11 cellular contexts compared by ENCODE assay signal in genomic region chr7:25852995-25853713, GRCh38.
DNase-seq lines count a peak whose midpoint lies in the region; ATAC-seq, FAIRE-seq and TF ChIP-seq lines count a peak whose summit lies in the region.
"Had no signal": no experiment of that assay in that cellular context is flagged by ENCODE, and none has a peak within 500 bp of the region (broad histone marks: within the 10 kb centered on the region; RNA-seq: fewer than 3 reads in every experiment).

No MANE protein-coding gene starts in this region.

- H3K9me3 Mint-ChIP-seq in activated naive CD4-positive, alpha-beta T cell treated with anti-CD3 and anti-CD28 coated beads, Interleukin-2, amount 50 U/mL, for 24 hours = no peaks in the 10 kb centered on the region
- no peaks in the 10 kb centered on the region for H3K9me3 Mint-ChIP-seq in activated naive CD4-positive, alpha-beta T cell treated with anti-CD3 and anti-CD28 coated beads, Interleukin-2, amount 50 U/mL, for 72 hours
- H3K9me3 Mint-ChIP-seq in astrocyte (ENCODE audit: unreplicated experiment) = no peaks in the 10 kb centered on the region

- H3K4me2 ChIP-seq in astrocyte (ENCODE audit: low read length) = peak overlapping the region; percentile 58

- H3K36me3 ChIP-seq in astrocyte (ENCODE audit: insufficient read depth, low read length) = no peaks in the 10 kb centered on the region
- H3K36me3 ChIP-seq in mesodermal cell (ENCODE audit: control insufficient read depth, insufficient read depth, low read length) = no peaks in the 10 kb centered on the region
- no peaks in the 10 kb centered on the region for H3K36me3 ChIP-seq in tibial artery

- no peak overlapping the region for H3K9ac ChIP-seq in astrocyte (ENCODE audit: low read length)

- H3K27ac ChIP-seq in astrocyte (ENCODE audit: low read depth, low read length) (no peak overlapping the region), mesodermal cell (ENCODE audit: low read depth, low read length, severe bottlenecking) (peak overlapping the region; percentile 82), tibial artery (peak overlapping the region; percentile 83 to 93)

- H3K4me1 ChIP-seq in astrocyte (ENCODE audit: insufficient read depth, low read length) (peaks cover 26% of the 10 kb centered on the region), mesodermal cell (ENCODE audit: control insufficient read depth, insufficient read depth, low read length, poor library complexity, severe bottlenecking) (peaks cover 56% of the 10 kb centered on the region), tibial artery (peaks cover 4 to 75% (median 37%) of the 10 kb centered on the region in 4 donors)

- H3K4me3 ChIP-seq in astrocyte (ENCODE audit: insufficient read depth, low read depth, low read length) = no peak overlapping the region
- peak overlapping the region; percentile 38 for H3K4me3 ChIP-seq in mesodermal cell (ENCODE audit: extremely low read depth, insufficient read depth, low read length, poor library complexity, severe bottlenecking)
- no peak overlapping the region for H3K4me3 ChIP-seq in tibial artery

- H2AFZ ChIP-seq in astrocyte (ENCODE audit: low read depth, low read length) = no peak overlapping the region

- H3K27ac Mint-ChIP-seq in activated naive CD4-positive, alpha-beta T cell treated with anti-CD3 and anti-CD28 coated beads, Interleukin-2, amount 50 U/mL, for 24 hours = no peak overlapping the region
- H3K27ac Mint-ChIP-seq in activated naive CD4-positive, alpha-beta T cell treated with anti-CD3 and anti-CD28 coated beads, Interleukin-2, amount 50 U/mL, for 72 hours = peak overlapping the region in 1 of 2 donors; percentile 61
- peak overlapping the region; percentile 91 for H3K27ac Mint-ChIP-seq in astrocyte (ENCODE audit: unreplicated experiment)

- TF ChIP-seq CTCF in astrocyte (IDR thresholded peaks at IDR 0.05; ENCODE audit: insufficient read depth, low read depth, low read length) (no peak), tibial artery (IDR thresholded peaks at IDR 0.05) (no peak)

- intact Hi-C loops in tibial artery (cut with DNase I; ENCODE audit: low total_unique reads) = loop anchor here (1.0 to 5.0 kb wide), 3 partner anchors 288 to 596 kb away; no protein-coding TSS in a partner anchor

- peaks cover 39% of the 10 kb centered on the region for H3K27me3 ChIP-seq in astrocyte (ENCODE audit: insufficient read depth, low read length)
- no peaks in the 10 kb centered on the region for H3K27me3 ChIP-seq in tibial artery

- H3K4me3 Mint-ChIP-seq in activated naive CD4-positive, alpha-beta T cell treated with anti-CD3 and anti-CD28 coated beads, Interleukin-2, amount 50 U/mL, for 24 hours = peak overlapping the region; percentile 52
- peak overlapping the region; percentile 60 for H3K4me3 Mint-ChIP-seq in astrocyte (ENCODE audit: unreplicated experiment)

- H3K36me3 Mint-ChIP-seq in activated naive CD4-positive, alpha-beta T cell treated with anti-CD3 and anti-CD28 coated beads, Interleukin-2, amount 50 U/mL, for 24 hours = no peaks in the 10 kb centered on the region
- H3K36me3 Mint-ChIP-seq in activated naive CD4-positive, alpha-beta T cell treated with anti-CD3 and anti-CD28 coated beads, Interleukin-2, amount 50 U/mL, for 72 hours = peaks cover 5 to 12% of the 10 kb centered on the region in 2 donors
- H3K36me3 Mint-ChIP-seq in astrocyte (ENCODE audit: low read depth, unreplicated experiment) = no peaks in the 10 kb centered on the region

- H4K20me1 ChIP-seq in astrocyte (ENCODE audit: insufficient read depth, low read length) = no peaks in the 10 kb centered on the region

- H3K9me3 ChIP-seq in astrocyte (ENCODE audit: insufficient read depth, low read depth, low read length) (no peaks in the 10 kb centered on the region), mesodermal cell (ENCODE audit: control insufficient read depth, low read length) (no peaks in the 10 kb centered on the region), tibial artery (no peaks in the 10 kb centered on the region)

- no peak for FAIRE-seq in astrocyte (lab: Jason Lieb, UNC)

- DNase-seq in activated naive CD4-positive, alpha-beta T cell treated with anti-CD3 and anti-CD28 coated beads, Interleukin-2, amount 50 U/mL, for 72 hours (ENCODE audit: low spot score in 2 of 2) = no peak
- DNase-seq in astrocyte (ENCODE audit: low read depth) (no peak), tibial artery (no peak), hippocampal formation (lab: John Stamatoyannopoulos, UW) (no peak)
- DNase-seq: NCI-H187 treated with DMSO at 0.1 percent for 48 hours; PC-3; stimulated activated CD4-positive, alpha-beta T cell treated with anti-CD3 and anti-CD28 coated beads, Interleukin-4, amount 100 ng/mL, for 4 hours had no signal

- H3K79me2 ChIP-seq in astrocyte (ENCODE audit: insufficient read depth, low read length) = no peaks in the 10 kb centered on the region

- H3K4me1 Mint-ChIP-seq in activated naive CD4-positive, alpha-beta T cell treated with anti-CD3 and anti-CD28 coated beads, Interleukin-2, amount 50 U/mL, for 24 hours = peaks cover 21% of the 10 kb centered on the region
- H3K4me1 Mint-ChIP-seq in astrocyte (ENCODE audit: low read depth, unreplicated experiment) = peaks cover 43% of the 10 kb centered on the region

- no peak for ATAC-seq in activated naive CD4-positive, alpha-beta T cell treated with anti-CD3 and anti-CD28 coated beads, Interleukin-2, amount 50 U/mL, for 72 hours
- ATAC-seq in HG03095 (IDR thresholded peaks at IDR 0.05; ENCODE audit: unreplicated experiment) = no peak
- ATAC-seq in GM21723 (IDR thresholded peaks at IDR 0.05; ENCODE audit: unreplicated experiment) = no peak
- ATAC-seq: PC-3 had no signal

- 36 to 40% methylated on average over 5 to 6 of the region's 13 CpGs for WGBS in mesodermal cell (ENCODE audit: insufficient coverage in 2 of 2), 2 experiments

- peaks cover 49% of the 10 kb centered on the region for H3K27me3 Mint-ChIP-seq in activated naive CD4-positive, alpha-beta T cell treated with anti-CD3 and anti-CD28 coated beads, Interleukin-2, amount 50 U/mL, for 24 hours
- no peaks in the 10 kb centered on the region for H3K27me3 Mint-ChIP-seq in astrocyte (ENCODE audit: low read depth, unreplicated experiment)
